In the genomic region with DNA sequence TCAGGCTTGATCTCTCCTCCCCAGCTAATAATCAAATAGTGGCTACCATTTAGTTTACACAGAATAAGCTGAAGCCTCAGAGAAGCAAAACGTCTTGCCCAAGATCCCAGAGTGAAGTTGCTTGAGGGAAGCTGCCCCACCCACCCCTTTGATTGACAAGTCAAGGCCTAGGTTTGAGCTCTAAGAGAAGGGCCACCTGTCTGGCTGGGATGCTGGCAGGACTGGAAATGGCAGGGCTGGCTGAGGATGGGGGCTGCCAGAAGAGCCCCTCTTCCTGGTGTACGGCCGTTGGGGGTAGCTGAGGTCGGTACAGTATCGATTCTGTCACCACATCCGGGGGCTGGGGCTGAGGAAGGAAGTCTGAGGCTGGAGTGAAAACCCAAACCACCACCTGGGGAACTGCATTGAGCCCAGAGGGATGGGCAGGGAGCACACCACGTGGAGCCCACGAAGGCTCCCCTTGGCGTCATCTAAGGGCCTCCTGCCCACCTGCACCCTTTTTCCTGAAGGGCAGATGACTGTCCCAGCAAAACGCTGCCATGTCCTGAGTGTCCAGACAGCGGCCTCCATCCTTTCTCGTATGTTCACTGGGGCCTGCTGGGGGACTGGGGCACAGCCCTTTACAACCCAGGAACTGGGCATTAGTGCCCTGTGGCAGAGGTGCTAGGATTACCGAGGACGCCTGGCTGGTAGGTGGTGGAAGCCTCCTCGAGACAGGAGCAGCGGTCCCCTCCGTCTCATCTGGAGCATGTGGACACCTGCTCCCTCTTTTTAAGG, we compare ENCODE assay signal across 8 cellular contexts. TPM values are rescaled to one million over a fixed set of nuclear protein-coding genes. Genes with fewer than 3 reads are reported as not detected.
DNase-seq lines count a peak whose midpoint lies in the region; ATAC-seq and TF ChIP-seq lines count a peak whose summit lies in the region.

No MANE protein-coding gene starts in this region.

- H3F3A ChIP-seq in Loucy (ENCODE audit: low read depth): peaks cover 14% of the 10 kb centered on the region

- H3K9me2 ChIP-seq in Loucy (replicated peaks; ENCODE audit: low read depth, low read length): no peaks in the 10 kb centered on the region

- H3K9ac ChIP-seq in Loucy (ENCODE audit: low read depth, low read length, poor library complexity, severe bottlenecking): peak overlapping the region; percentile 100

- no peak for TF ChIP-seq CTCF in Loucy (conservative IDR thresholded peaks at IDR 0.05; ENCODE audit: low read length)
- TF ChIP-seq CTCF in endothelial cell (IDR thresholded peaks at IDR 0.05; ENCODE audit: unreplicated experiment): no peak
- TF ChIP-seq CTCF in gastrocnemius medialis (IDR thresholded peaks at IDR 0.05 in 4 of 5, conservative IDR thresholded peaks at IDR 0.05 in 1 of 5): no peak

- H3K4me1 ChIP-seq in Loucy (ENCODE audit: insufficient read depth, low read length, poor library complexity, severe bottlenecking) (peaks cover 69% of the 10 kb centered on the region), gastrocnemius medialis (peaks cover 18 to 31% of the 10 kb centered on the region in 2 donors)

- H3K36me3 ChIP-seq in Loucy (ENCODE audit: insufficient read depth, low read length): peaks cover 35% of the 10 kb centered on the region; the same call in 1 of the 2 replicates
- H3K36me3 ChIP-seq in gastrocnemius medialis: peaks cover 0 to 41% of the 10 kb centered on the region in 2 donors

- peak overlapping the region; percentile 100 for H3K4me2 ChIP-seq in Loucy (ENCODE audit: low read depth, low read length, poor library complexity, severe bottlenecking)

- H3K27ac ChIP-seq in gastrocnemius medialis: peak overlapping the region; percentile 74 to 88 (median 80)

- H3K79me2 ChIP-seq in Loucy (ENCODE audit: insufficient read depth, low read length): peaks cover 37% of the 10 kb centered on the region

- H3K9me3 Mint-ChIP-seq in endothelial cell (ENCODE audit: unreplicated experiment): no peaks in the 10 kb centered on the region

- peak overlapping the region; percentile 63 for H3K27ac Mint-ChIP-seq in endothelial cell (ENCODE audit: unreplicated experiment)

- no peaks in the 10 kb centered on the region for H3K9me3 ChIP-seq in Loucy (ENCODE audit: insufficient read depth, low read depth, low read length)
- H3K9me3 ChIP-seq in gastrocnemius medialis: no peaks in the 10 kb centered on the region

- DNase-seq in activated CD4-positive, alpha-beta T cell treated with anti-CD3 and anti-CD28 coated beads, Interleukin-2, amount 50 U/mL, for 48 hours: peak; percentile 64 to 72
- no peak for DNase-seq in endothelial cell (ENCODE audit: low spot score)
- no peak for DNase-seq in gastrocnemius medialis
- no peak for DNase-seq in NCI-H1436 (lab: John Stamatoyannopoulos, UW)

- intact Hi-C loops in gastrocnemius medialis (cut with DNase I; ENCODE audit: low total_unique reads): no loop called here

- peaks cover 32% of the 10 kb centered on the region for H3K27me3 Mint-ChIP-seq in endothelial cell (ENCODE audit: unreplicated experiment)

- H3K36me3 Mint-ChIP-seq in endothelial cell (ENCODE audit: low read depth, unreplicated experiment): peaks cover 18% of the 10 kb centered on the region

- TF ChIP-seq POLR2A in GM15510 (IDR thresholded peaks at IDR 0.05; ENCODE audit: borderline replicate concordance, extremely low read depth, insufficient read length): peak; percentile 49
- no peak for TF ChIP-seq POLR2A in gastrocnemius medialis (IDR thresholded peaks at IDR 0.05)

- H3K27me3 ChIP-seq in Loucy (ENCODE audit: insufficient read depth, low read length, poor library complexity, severe bottlenecking) (peaks cover 8% of the 10 kb centered on the region), gastrocnemius medialis (no peaks in the 10 kb centered on the region)

- peaks cover 28% of the 10 kb centered on the region for H3K4me1 Mint-ChIP-seq in endothelial cell (ENCODE audit: unreplicated experiment)

- H3K4me3 ChIP-seq in Loucy (ENCODE audit: low read length, poor library complexity, severe bottlenecking) (peak overlapping the region; percentile 85), gastrocnemius medialis (no peak overlapping the region)

- in situ Hi-C loops in gastrocnemius medialis (cut with MboI; ENCODE audit: low sequenced_read_pairs in 4 of 4): no loop called here

- ATAC-seq in gastrocnemius medialis (no peak), HG03571 (IDR thresholded peaks at IDR 0.05; ENCODE audit: unreplicated experiment) (no peak), GM18519 (IDR thresholded peaks at IDR 0.05; ENCODE audit: low FRiP score, unreplicated experiment) (no peak)

- peaks cover 16% of the 10 kb centered on the region for H4K20me1 ChIP-seq in Loucy (ENCODE audit: insufficient read depth, low read length, poor library complexity, severe bottlenecking)

- peak overlapping the region; percentile 42 for H3K4me3 Mint-ChIP-seq in endothelial cell (ENCODE audit: unreplicated experiment)

- no peak overlapping the region for H2AFZ ChIP-seq in Loucy (ENCODE audit: low read length)

RNA-seq across cellular contexts. Expression of gene PRKD2, which starts 1.4 kb away (rescaled TPM):
- total RNA-seq in endothelial cell (ENCODE audit: unreplicated experiment): 132 TPM
- 1 to 10 TPM; 4.2 to 7.2 (median 6.1) TPM for total RNA-seq in gastrocnemius medialis

RNA-seq across cellular contexts. Expression of gene FKRP, which starts 27.5 kb away (rescaled TPM):
- total RNA-seq in endothelial cell (ENCODE audit: unreplicated experiment) (22.7 TPM), gastrocnemius medialis (10 to 100 TPM; 16.5 to 23.0 (median 18.9) TPM)

RNA-seq across cellular contexts. Expression of gene STRN4, which starts 27.9 kb away (rescaled TPM):
- total RNA-seq in endothelial cell (ENCODE audit: unreplicated experiment) (111 TPM), gastrocnemius medialis (10 to 100 TPM; 45.5 to 75.7 (median 57.9) TPM)

RNA-seq across cellular contexts. Expression of gene DACT3, which starts 57.4 kb away (rescaled TPM):
- total RNA-seq in endothelial cell (ENCODE audit: unreplicated experiment) (1.1 TPM), gastrocnemius medialis (1 to 10 TPM in 1 of 4 donors, under 1 TPM in 3; 0.26 to 1.0 (median 0.39) TPM)

Comparison
In these comparisons a context has a peak if more than half of its experiments do, and no peak if none do; other contexts are left out.
1. DNase-seq: peak in activated CD4-positive, alpha-beta T cell treated with anti-CD3 and anti-CD28 coated beads, Interleukin-2, amount 50 U/mL, for 48 hours (2 of 2); none in endothelial cell (single experiment), gastrocnemius medialis (0 of 2) and NCI-H1436 (single experiment).
2. RNA of gene PRKD2, which starts 1.4 kb away (total RNA-seq): 132 TPM in endothelial cell (single experiment); 4.2 to 7.2 TPM in gastrocnemius medialis; every median in the first group is over 10 times any median in the second.